8 cellular contexts compared by ENCODE assay signal in genomic region chr2:173880561-173880960, GRCh38.
"Had no signal": no experiment of that assay in that cellular context is flagged by ENCODE, and none has a peak within 500 bp of the region (broad histone marks: within the 10 kb centered on the region; RNA-seq: fewer than 3 reads in every experiment).

No MANE protein-coding gene starts in this region.

- H3K4me3 ChIP-seq: GM23338, HAP-1, K562 had no signal

- H2AFZ ChIP-seq: GM23338 had no signal

- H3K4me3 Mint-ChIP-seq: GM23338, HFFc6 had no signal

- DNase-seq: H7, HFFc6, IMR-90, KG1 had no signal

- ATAC-seq: GM23338, HCT116, K562 had no signal

- H3K4me2 ChIP-seq: GM23338 had no signal

- H3K4me1 Mint-ChIP-seq: GM23338 had no signal

- H3K9me3 ChIP-seq: HAP-1 had no signal

- H3K36me3 ChIP-seq: HAP-1 had no signal

- H3K27ac Mint-ChIP-seq: GM23338, HFFc6 had no signal

- H3K4me1 ChIP-seq: HAP-1 had no signal

- H3K9me3 Mint-ChIP-seq: HFFc6 had no signal
